In genomic region chr13:48281556-48281955, GRCh38 we compare ENCODE assay signal across 14 cellular contexts. TPM values are rescaled to one million over a fixed set of nuclear protein-coding genes. Genes with fewer than 3 reads are reported as not detected.
DNase-seq lines count a peak whose midpoint lies in the region; ATAC-seq and TF ChIP-seq lines count a peak whose summit lies in the region.
"Had no signal": no experiment of that assay in that cellular context is flagged by ENCODE, and none has a peak within 500 bp of the region (broad histone marks: within the 10 kb centered on the region; RNA-seq: fewer than 3 reads in every experiment).

No MANE protein-coding gene starts in this region.

- TF ChIP-seq RAD21 in SK-N-SH (IDR thresholded peaks at IDR 0.05; ENCODE audit: low read length) = no peak

- no peak overlapping the region for H2AFZ ChIP-seq in SK-N-SH (ENCODE audit: low read depth)
- H2AFZ ChIP-seq: GM23248 had no signal

- H3F3A ChIP-seq in SK-N-SH (replicated peaks; ENCODE audit: insufficient read depth) = no peaks in the 10 kb centered on the region

- H3K4me2 ChIP-seq in SK-N-SH = no peak overlapping the region
- H3K4me2 ChIP-seq: BLaER1 had no signal

- H3K4me3 ChIP-seq in SK-N-SH (ENCODE audit: low read depth in 2 of 2, low read length in 1 of 2) (no peak overlapping the region), BE2C (ENCODE audit: low read depth, low read length) (no peak overlapping the region)
- H3K4me3 ChIP-seq: BLaER1, GM12878, GM23248 had no signal

- H3K9me3 ChIP-seq in SK-N-SH (no peaks in the 10 kb centered on the region), BE2C (no peaks in the 10 kb centered on the region)
- H3K9me3 ChIP-seq: BLaER1, Caco-2 had no signal

- DNase-seq in DMS 273 (lab: John Stamatoyannopoulos, UW; ENCODE audit: unreplicated experiment) = peak; percentile 15
- DNase-seq in DMS 273 treated with DMSO at 0.1 percent for 48 hours (lab: John Stamatoyannopoulos, UW) = no peak
- DNase-seq in SK-N-SH = no peak
- peak; percentile 24 for DNase-seq in left kidney (ENCODE audit: low read depth, low spot score)
- DNase-seq in BE2C = no peak
- DNase-seq: Caco-2; CD8-positive, alpha-beta memory T cell; GM23248 had no signal

- no peaks in the 10 kb centered on the region for H3K79me2 ChIP-seq in SK-N-SH (ENCODE audit: insufficient read depth)

- H4K20me1 ChIP-seq in SK-N-SH (ENCODE audit: insufficient read depth) = no peaks in the 10 kb centered on the region
- H4K20me1 ChIP-seq: BLaER1 had no signal

- H3K4me1 ChIP-seq in SK-N-SH (ENCODE audit: control insufficient read depth in 1 of 2, insufficient read depth in 2 of 2, low read depth in 1 of 2, low read length in 1 of 2) (no peaks in the 10 kb centered on the region; a peak in 1 of 4 replicates), BE2C (no peaks in the 10 kb centered on the region)
- H3K4me1 ChIP-seq: Caco-2 had no signal

- 56% methylated on average over 1 of the region's 1 CpG for WGBS in SK-N-SH (ENCODE audit: low lambda C conversion rate)

- POLR2A ChIA-PET in SK-N-SH (lab: Yijun Ruan, JAX) = no interaction called here

- H3K36me3 ChIP-seq in SK-N-SH (replicated peaks in 1 of 2; ENCODE audit: control insufficient read depth in 1 of 2, insufficient read depth in 2 of 2, low read length in 1 of 2) = no peaks in the 10 kb centered on the region
- no peaks in the 10 kb centered on the region for H3K36me3 ChIP-seq in BE2C
- H3K36me3 ChIP-seq: BLaER1 had no signal

- no peaks in the 10 kb centered on the region for H3K9me2 ChIP-seq in SK-N-SH

- H3K27me3 ChIP-seq in SK-N-SH (ENCODE audit: insufficient read depth) = no peaks in the 10 kb centered on the region
- H3K27me3 ChIP-seq in BE2C = no peaks in the 10 kb centered on the region
- H3K27me3 ChIP-seq: BLaER1 had no signal

- H3K27ac ChIP-seq in SK-N-SH (ENCODE audit: low read depth in 2 of 2, low read length in 1 of 2) = no peak overlapping the region
- H3K27ac ChIP-seq: 22Rv1, BLaER1, GM23248 had no signal

- H3K9ac ChIP-seq in SK-N-SH = no peak overlapping the region
- H3K9ac ChIP-seq: BLaER1, GM23248 had no signal

- CTCF ChIA-PET in SK-N-SH (lab: Yijun Ruan, JAX) = no interaction called here

- TF ChIP-seq CTCF in SK-N-SH (IDR thresholded peaks at IDR 0.05) = no peak
- TF ChIP-seq CTCF in BE2C (IDR thresholded peaks at IDR 0.05; ENCODE audit: low read depth, low read length) = no peak

- no peak for ATAC-seq in SK-N-SH treated with all-trans-retinoic acid at 6 μM for 48 hours
- no peak for ATAC-seq in HG03135 (IDR thresholded peaks at IDR 0.05; ENCODE audit: unreplicated experiment)
- ATAC-seq: GM12878, HCT116 had no signal

- TF ChIP-seq EP300 in SK-N-SH (IDR thresholded peaks at IDR 0.05; ENCODE audit: borderline replicate concordance in 1 of 2, low read depth in 1 of 2, low read length in 1 of 2) = no peak

TF ChIP-seq in SK-N-SH treated with all-trans-retinoic acid at 6 μM for 48 hours, 23 proteins besides CTCF, POLR2A, EP300 and RAD21:
- TF ChIP-seq ISL1 (CRISPR knock-in tag; IDR thresholded peaks at IDR 0.05) (peak; percentile 19), POU6F1 (CRISPR knock-in tag; IDR thresholded peaks at IDR 0.05; ENCODE audit: borderline replicate concordance, low read depth) (no peak)

TF ChIP-seq in SK-N-SH, 30 proteins besides CTCF, POLR2A, EP300 and RAD21 (continues in another document):
- TF ChIP-seq MEF2A (IDR thresholded peaks at IDR 0.05; ENCODE audit: borderline replicate concordance, low read depth) = no peak
- no peak for TF ChIP-seq IRF3 (IDR thresholded peaks at IDR 0.05; ENCODE audit: low read depth, low read length)
- TF ChIP-seq TEAD4 (IDR thresholded peaks at IDR 0.05; ENCODE audit: borderline replicate concordance, insufficient read depth) = no peak
- TF ChIP-seq TAF1 (IDR thresholded peaks at IDR 0.05; ENCODE audit: borderline replicate concordance, low read depth, low read length) = no peak
- TF ChIP-seq ZBTB33 (IDR thresholded peaks at IDR 0.05; ENCODE audit: borderline replicate concordance, low read depth) = no peak
- TF ChIP-seq PBX3 (IDR thresholded peaks at IDR 0.05) = no peak
- no peak for TF ChIP-seq JUND (IDR thresholded peaks at IDR 0.05)
- TF ChIP-seq ELF1 (IDR thresholded peaks at IDR 0.05) = no peak
- TF ChIP-seq MAX (IDR thresholded peaks at IDR 0.05; ENCODE audit: low read depth) = no peak
- TF ChIP-seq USF1 (IDR thresholded peaks at IDR 0.05; ENCODE audit: borderline replicate concordance, low read depth) = no peak
- TF ChIP-seq FOSL2 (IDR thresholded peaks at IDR 0.05; ENCODE audit: borderline replicate concordance, low read depth) = no peak
- no peak for TF ChIP-seq GABPA (IDR thresholded peaks at IDR 0.05; ENCODE audit: low read depth)
- TF ChIP-seq REST (IDR thresholded peaks at IDR 0.05; ENCODE audit: low read depth, low read length) = no peak

RNA-seq across cellular contexts. Expression of gene RB1, which starts 22.0 kb away (rescaled TPM):
- polyA plus RNA-seq in SK-N-SH (2012; rRNA removed) = 11.5 and 13.0 TPM in 2 replicates
- 18.5 and 26.3 TPM in 2 replicates for polyA plus RNA-seq in SK-N-SH (2012; cell fraction: cytosol; rRNA removed)
- 5.8 and 12.2 TPM in 2 replicates for polyA plus RNA-seq in SK-N-SH (2012; cell fraction: nucleus; rRNA removed)
- 10.1 TPM for polyA plus RNA-seq in BE2C (2012; ENCODE audit: insufficient read depth, insufficient read length, low read depth)

RNA-seq across cellular contexts. Expression of gene ITM2B, which starts 48.5 kb away (rescaled TPM):
- polyA plus RNA-seq in SK-N-SH (2012; rRNA removed) = 184 and 186 TPM in 2 replicates
- 266 and 330 TPM in 2 replicates for polyA plus RNA-seq in SK-N-SH (2012; cell fraction: cytosol; rRNA removed)
- polyA plus RNA-seq in SK-N-SH (2012; cell fraction: nucleus; rRNA removed) = 81.7 and 136 TPM in 2 replicates
- 360 TPM for polyA plus RNA-seq in BE2C (2012; ENCODE audit: insufficient read depth, insufficient read length, low read depth)

Comparison
In these comparisons a context has a peak if more than half of its experiments do, and no peak if none do; other contexts are left out.
1. DNase-seq: peak in DMS 273 (single experiment) and left kidney (single experiment); none in DMS 273 treated with DMSO at 0.1 percent for 48 hours (single experiment), SK-N-SH (single experiment) and BE2C (single experiment).